In the genomic region with DNA sequence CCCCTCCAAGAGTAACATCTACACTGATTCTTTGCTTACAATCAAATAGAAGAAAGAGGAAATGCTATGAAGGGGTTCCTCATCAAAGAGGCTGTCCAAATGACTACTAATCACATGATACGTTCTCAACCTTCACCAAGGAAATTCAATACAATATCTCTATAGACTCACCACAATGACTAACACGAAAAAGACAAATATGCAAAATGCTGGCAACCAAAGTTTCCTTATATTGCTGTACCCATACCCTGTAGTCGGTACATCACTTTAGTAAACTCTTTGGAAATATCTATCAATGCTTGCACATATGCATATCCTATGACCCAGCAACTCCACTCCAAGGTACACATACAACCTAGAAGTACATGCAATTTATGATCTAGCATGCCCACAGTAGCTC, we compare ENCODE assay signal across 32 cellular contexts.
"Had no signal": no experiment of that assay in that cellular context is flagged by ENCODE, and none has a peak within 500 bp of the region (broad histone marks: within the 10 kb centered on the region; RNA-seq: fewer than 3 reads in every experiment).

No MANE protein-coding gene starts in this region.

- H3K9me3 ChIP-seq: SJCRH30 had no signal

- H3K4me3 ChIP-seq: PC-9, SJCRH30, SK-N-MC had no signal

- H3K4me2 ChIP-seq: KMS-11, PC-9 had no signal

- H3K4me1 ChIP-seq: SJCRH30 had no signal

- H2AFZ ChIP-seq: PC-9 had no signal

- H3K27ac ChIP-seq: KMS-11, PC-9, RWPE1, SJCRH30, SK-N-MC had no signal

- H3K9ac ChIP-seq: KMS-11 had no signal

- FAIRE-seq: RCC 7860 had no signal

- H3K27me3 ChIP-seq: SJCRH30 had no signal

- ATAC-seq: Panc1, Right ventricle myocardium inferior, SK-N-SH treated with all-trans-retinoic acid at 6 μM for 48 hours, T-cell had no signal

- H3K36me3 ChIP-seq: SJCRH30 had no signal

- DNase-seq: Karpas-422, MM.1S, NCI-H1092, NCI-H1105, NCI-H1417 treated with DMSO at 0.1 percent for 48 hours, NCI-H1436 treated with DMSO at 0.1 percent for 48 hours, NCI-H1694 treated with DMSO at 0.1 percent for 48 hours, NCI-H187 treated with DMSO at 0.1 percent for 48 hours, NCI-H2029, NCI-H2081, NCI-H2171 treated with DMSO at 0.1 percent for 48 hours, NCI-H2227 treated with DMSO at 0.1 percent for 48 hours, NCI-H446 treated with DMSO at 0.1 percent for 48 hours, NCI-H510A, NCI-H524, NCI-H526, NCI-H69, NCI-H748 treated with DMSO at 0.1 percent for 48 hours, NCI-H82, OCI-M1, PC-9, SHP77, SIG-M5, SJCRH30, T-cell had no signal
